ENCODE assay signal across 28 cellular contexts in genomic region chr2:2851316-2851715, GRCh38.
"Had no signal": no experiment of that assay in that cellular context is flagged by ENCODE, and none has a peak within 500 bp of the region (broad histone marks: within the 10 kb centered on the region; RNA-seq: fewer than 3 reads in every experiment).

No MANE protein-coding gene starts in this region.

- H3K4me3 Mint-ChIP-seq: mesothelial cell of epicardium; naive B cell; natural killer cell; nephron progenitor cell; stimulated activated naive B cell treated with anti-CD40 and anti-IgM and Interleukin-4, amounts not matched to agents 10 μg/mL and 1 μg/mL and 100 μg/mL, for 72 hours had no signal

- H3K9me3 Mint-ChIP-seq: mesothelial cell of epicardium; naive B cell; natural killer cell; nephron progenitor cell; stimulated activated naive B cell treated with anti-CD40 and anti-IgM and Interleukin-4, amounts not matched to agents 10 μg/mL and 1 μg/mL and 100 μg/mL, for 72 hours had no signal

- DNase-seq: hypothalamus; islet precursor cell; mesendoderm; naive B cell; natural killer cell; nephron progenitor cell; occipital lobe; right lobe of liver; stimulated activated CD4-positive, alpha-beta T cell treated with anti-CD3 and anti-CD28 coated beads, Interleukin-12 subunit alpha, Interleukin-12 subunit beta, amount 100 ng/mL, for 4 hours; stimulated activated CD4-positive, alpha-beta T cell treated with anti-CD3 and anti-CD28 coated beads, Interleukin-15, amount 100 ng/mL, for 24 hours; stimulated activated CD4-positive, alpha-beta T cell treated with anti-CD3 and anti-CD28 coated beads, Interleukin-2, amount 100 ng/mL, for 24 hours; stimulated activated CD4-positive, alpha-beta T cell treated with anti-CD3 and anti-CD28 coated beads, Interleukin-4, amount 100 ng/mL, for 1 hour; stimulated activated naive B cell treated with anti-CD40 and anti-IgM and Interleukin-4, amounts not matched to agents 10 μg/mL and 1 μg/mL and 100 μg/mL, for 72 hours; stimulated activated naive CD8-positive, alpha-beta T cell treated with anti-CD3 and anti-CD28 coated beads, Interleukin-15, Interleukin-2, amounts not matched to agents 100 U/mL and 50 U/mL, for 24 hours; stomach; testis; thyroid gland; transverse colon; upper lobe of left lung had no signal

- H3K9me3 ChIP-seq: left ventricle myocardium inferior, neutrophil, right atrium auricular region, right lobe of liver, stomach, testis, thyroid gland, transverse colon, upper lobe of left lung, vagina had no signal

- H2AFZ ChIP-seq: parathyroid adenoma had no signal

- H3K9ac ChIP-seq: parathyroid adenoma had no signal

- H3K4me1 Mint-ChIP-seq: naive B cell; natural killer cell; stimulated activated naive B cell treated with anti-CD40 and anti-IgM and Interleukin-4, amounts not matched to agents 10 μg/mL and 1 μg/mL and 100 μg/mL, for 72 hours had no signal

- H3K4me3 ChIP-seq: left ventricle myocardium inferior, lung, right atrium auricular region, right lobe of liver, smooth muscle cell, stomach, testis, thyroid gland, transverse colon, upper lobe of left lung, vagina had no signal

- H3K4me1 ChIP-seq: right lobe of liver, thyroid gland, transverse colon had no signal

- H3K4me2 ChIP-seq: smooth muscle cell had no signal

- H3K36me3 Mint-ChIP-seq: mesothelial cell of epicardium; naive B cell; natural killer cell; stimulated activated naive B cell treated with anti-CD40 and anti-IgM and Interleukin-4, amounts not matched to agents 10 μg/mL and 1 μg/mL and 100 μg/mL, for 72 hours had no signal

- H3K79me2 ChIP-seq: parathyroid adenoma had no signal

- H3K27me3 ChIP-seq: right atrium auricular region, right lobe of liver, stomach, testis, thyroid gland, transverse colon, upper lobe of left lung, vagina had no signal

- H3K27ac Mint-ChIP-seq: mesothelial cell of epicardium; naive B cell; natural killer cell; nephron progenitor cell; progenitor cell of endocrine pancreas; stimulated activated naive B cell treated with anti-CD40 and anti-IgM and Interleukin-4, amounts not matched to agents 10 μg/mL and 1 μg/mL and 100 μg/mL, for 72 hours had no signal

- H3K27ac ChIP-seq: left ventricle myocardium inferior, neutrophil, parathyroid adenoma, right atrium auricular region, right lobe of liver, stomach, testis, thyroid gland, transverse colon, upper lobe of left lung, vagina had no signal

- H3K36me3 ChIP-seq: left ventricle myocardium inferior, neutrophil, right atrium auricular region, right lobe of liver, stomach, thyroid gland, transverse colon, upper lobe of left lung, vagina had no signal
